ENCODE assay signal across 13 cellular contexts in genomic region chr1:230301322-230301721, GRCh38.
"Had no signal": no experiment of that assay in that cellular context is flagged by ENCODE, and none has a peak within 500 bp of the region (broad histone marks: within the 10 kb centered on the region; RNA-seq: fewer than 3 reads in every experiment).

No MANE protein-coding gene starts in this region.

- H3K4me1 ChIP-seq: colonic mucosa, tibial nerve, vagina had no signal

- H3K9me3 Mint-ChIP-seq: activated CD4-positive, alpha-beta memory T cell treated with anti-CD3 and anti-CD28 coated beads, Interleukin-2, amount 10 ng/mL, durations not matched to agents 7 days and 5 days; activated naive CD8-positive, alpha-beta T cell treated with anti-CD3 and anti-CD28 coated beads, Interleukin-2, amount 10 ng/mL, durations not matched to agents 7 days and 5 days had no signal

- H3K27me3 Mint-ChIP-seq: activated CD4-positive, alpha-beta memory T cell treated with anti-CD3 and anti-CD28 coated beads, Interleukin-2, amount 10 ng/mL, durations not matched to agents 7 days and 5 days; activated CD4-positive, alpha-beta T cell treated with anti-CD3 and anti-CD28 coated beads for 36 hours had no signal

- H3K4me3 Mint-ChIP-seq: activated CD4-positive, alpha-beta memory T cell treated with anti-CD3 and anti-CD28 coated beads, Interleukin-2, amount 10 ng/mL, durations not matched to agents 7 days and 5 days; activated CD4-positive, alpha-beta T cell treated with anti-CD3 and anti-CD28 coated beads for 36 hours; activated naive CD8-positive, alpha-beta T cell treated with anti-CD3 and anti-CD28 coated beads, Interleukin-2, amount 10 ng/mL, durations not matched to agents 7 days and 5 days; nephron had no signal

- H3K36me3 ChIP-seq: colonic mucosa, heart left ventricle, tibial nerve, vagina had no signal

- H3K27me3 ChIP-seq: colonic mucosa, heart left ventricle, tibial nerve, vagina had no signal

- H3K4me3 ChIP-seq: colonic mucosa, heart left ventricle, tibial nerve, vagina had no signal

- H3K36me3 Mint-ChIP-seq: activated naive CD8-positive, alpha-beta T cell treated with anti-CD3 and anti-CD28 coated beads, Interleukin-2, amount 10 ng/mL, durations not matched to agents 7 days and 5 days had no signal

- H3K27ac Mint-ChIP-seq: activated CD4-positive, alpha-beta memory T cell treated with anti-CD3 and anti-CD28 coated beads, Interleukin-2, amount 10 ng/mL, durations not matched to agents 7 days and 5 days; activated CD4-positive, alpha-beta T cell treated with anti-CD3 and anti-CD28 coated beads for 36 hours; activated naive CD8-positive, alpha-beta T cell treated with anti-CD3 and anti-CD28 coated beads, Interleukin-2, amount 10 ng/mL, durations not matched to agents 7 days and 5 days; nephron had no signal

- DNase-seq: activated CD4-positive, alpha-beta memory T cell treated with anti-CD3 and anti-CD28 coated beads, Interleukin-2, amount 10 ng/mL, durations not matched to agents 7 days and 5 days; activated CD4-positive, alpha-beta T cell treated with anti-CD3 and anti-CD28 coated beads for 36 hours; activated CD8-positive, alpha-beta memory T cell treated with anti-CD3 and anti-CD28 coated beads, Interleukin-2, amount 50 U/mL, for 4 hours; activated naive CD8-positive, alpha-beta T cell treated with anti-CD3 and anti-CD28 coated beads, Interleukin-2, amount 10 ng/mL, durations not matched to agents 7 days and 5 days; colonic mucosa; effector CD8-positive, alpha-beta T cell; foreskin melanocyte; heart left ventricle; mesenchymal stem cell had no signal

- H3K9me3 ChIP-seq: colonic mucosa, heart left ventricle, tibial nerve, vagina had no signal

- H3K27ac ChIP-seq: colonic mucosa, heart left ventricle, tibial nerve, vagina had no signal

- ATAC-seq: activated CD4-positive, alpha-beta T cell treated with anti-CD3 and anti-CD28 coated beads for 36 hours; left lobe of liver had no signal
